In genomic region chr20:38995536-38996044, GRCh38 we compare ENCODE assay signal across 24 cellular contexts.
"Had no signal": no experiment of that assay in that cellular context is flagged by ENCODE, and none has a peak within 500 bp of the region (broad histone marks: within the 10 kb centered on the region; RNA-seq: fewer than 3 reads in every experiment).

No MANE protein-coding gene starts in this region.

- H3K4me1 Mint-ChIP-seq: endodermal cell, mesothelial cell of epicardium, naive B cell, neural crest cell had no signal

- H3K9me3 Mint-ChIP-seq: dendritic cell treated with granulocyte-macrophage colony-stimulating factor and Interleukin-4, amounts not matched to agents 40 ng/mL and 50 ng/mL, for 4 days; endodermal cell; mesothelial cell of epicardium; naive B cell; natural killer cell treated with Interleukin-12 subunit alpha and Interleukin-12 subunit beta and Interleukin-15 and Interleukin-18, amount 100 ng/mL, for 72 hours; neural crest cell; stimulated activated effector memory CD8-positive, alpha-beta T cell treated with anti-CD3 and anti-CD28 coated beads, Interleukin-12 subunit alpha, Interleukin-12 subunit beta, amount 100 ng/mL, for 72 hours had no signal

- DNase-seq: colonic mucosa; effector CD8-positive, alpha-beta T cell; endodermal cell; esophagus squamous epithelium; foreskin melanocyte; glutamatergic neuron; hippocampal formation; left colon; mesenchymal stem cell; mucosa of descending colon; naive B cell; sigmoid colon; stimulated activated CD4-positive, alpha-beta T cell treated with anti-CD3 and anti-CD28 coated beads, Interleukin-2, amount 100 ng/mL, for 24 hours; stimulated activated CD4-positive, alpha-beta T cell treated with anti-CD3 and anti-CD28 coated beads, Interleukin-4, amount 100 ng/mL, for 24 hours; stimulated activated naive CD4-positive, alpha-beta T cell treated with Interleukin-2 at 50 U/mL for 16 hours; stomach; thyroid gland; trophoblast cell had no signal

- H3K27ac Mint-ChIP-seq: dendritic cell treated with granulocyte-macrophage colony-stimulating factor and Interleukin-4, amounts not matched to agents 40 ng/mL and 50 ng/mL, for 4 days; endodermal cell; natural killer cell treated with Interleukin-12 subunit alpha and Interleukin-12 subunit beta and Interleukin-15 and Interleukin-18, amount 100 ng/mL, for 72 hours; progenitor cell of endocrine pancreas; stimulated activated effector memory CD8-positive, alpha-beta T cell treated with anti-CD3 and anti-CD28 coated beads, Interleukin-12 subunit alpha, Interleukin-12 subunit beta, amount 100 ng/mL, for 72 hours had no signal

- ATAC-seq: left colon; mucosa of descending colon; natural killer cell treated with Interleukin-12 subunit alpha and Interleukin-12 subunit beta and Interleukin-15 and Interleukin-18, amount 100 ng/mL, for 72 hours; stimulated activated effector memory CD8-positive, alpha-beta T cell treated with anti-CD3 and anti-CD28 coated beads, Interleukin-12 subunit alpha, Interleukin-12 subunit beta, amount 100 ng/mL, for 72 hours had no signal

- H3K4me3 Mint-ChIP-seq: dendritic cell treated with granulocyte-macrophage colony-stimulating factor and Interleukin-4, amounts not matched to agents 40 ng/mL and 50 ng/mL, for 4 days; endodermal cell; mesothelial cell of epicardium; naive B cell; natural killer cell treated with Interleukin-12 subunit alpha and Interleukin-12 subunit beta and Interleukin-15 and Interleukin-18, amount 100 ng/mL, for 72 hours; neural crest cell; stimulated activated effector memory CD8-positive, alpha-beta T cell treated with anti-CD3 and anti-CD28 coated beads, Interleukin-12 subunit alpha, Interleukin-12 subunit beta, amount 100 ng/mL, for 72 hours had no signal

- H3K27me3 Mint-ChIP-seq: dendritic cell treated with granulocyte-macrophage colony-stimulating factor and Interleukin-4, amounts not matched to agents 40 ng/mL and 50 ng/mL, for 4 days; naive B cell; natural killer cell treated with Interleukin-12 subunit alpha and Interleukin-12 subunit beta and Interleukin-15 and Interleukin-18, amount 100 ng/mL, for 72 hours; progenitor cell of endocrine pancreas had no signal
